Comparison of ENCODE assay signal across 8 cellular contexts in genomic region chr1:161176468-161177111, GRCh38. TPM values are rescaled to one million over a fixed set of nuclear protein-coding genes. Genes with fewer than 3 reads are reported as not detected.
DNase-seq lines count a peak whose midpoint lies in the region; ATAC-seq, FAIRE-seq and TF ChIP-seq lines count a peak whose summit lies in the region.

No MANE protein-coding gene starts in this region.

- ATAC-seq in GM19035 (IDR thresholded peaks at IDR 0.05; ENCODE audit: unreplicated experiment) = no peak
- ATAC-seq in sciatic nerve = no peak

- H3K4me1 ChIP-seq in HUES64 (ENCODE audit: insufficient read depth, low read length) (peaks cover 8% of the 10 kb centered on the region; the same call in 1 of the 2 replicates), mucosa of rectum (ENCODE audit: control insufficient read depth in 2 of 2, insufficient read depth in 2 of 2, low read length in 2 of 2) (peaks cover 10 to 13% of the 10 kb centered on the region in 2 donors)

- TF ChIP-seq CTCF in BJ (IDR thresholded peaks at IDR 0.05; ENCODE audit: insufficient read depth, low read depth, low read length) (no peak), chondrocyte (IDR thresholded peaks at IDR 0.05) (no peak)

- peaks cover 43% of the 10 kb centered on the region for H3K4me1 Mint-ChIP-seq in chondrocyte (ENCODE audit: low read depth)

- H3K27me3 ChIP-seq in BJ (ENCODE audit: control insufficient read depth, insufficient read depth, low read length) = no peaks in the 10 kb centered on the region
- no peaks in the 10 kb centered on the region for H3K27me3 ChIP-seq in HUES64 (ENCODE audit: insufficient read depth, low read length)
- H3K27me3 ChIP-seq in mucosa of rectum (ENCODE audit: control insufficient read depth in 2 of 2, insufficient read depth in 2 of 2, low read length in 2 of 2) = no peaks in the 10 kb centered on the region

- H3K36me3 Mint-ChIP-seq in chondrocyte (ENCODE audit: low read depth) = peaks cover 14% of the 10 kb centered on the region

- intact Hi-C loops in sciatic nerve (cut with DNase I) = no loop called here

- H3K9me3 Mint-ChIP-seq in chondrocyte (ENCODE audit: low read depth) = no peaks in the 10 kb centered on the region

- H3K36me3 ChIP-seq in BJ (ENCODE audit: control insufficient read depth, insufficient read depth, low read length) (peaks cover 11% of the 10 kb centered on the region), HUES64 (ENCODE audit: insufficient read depth, low read length) (peaks cover 38% of the 10 kb centered on the region), mucosa of rectum (ENCODE audit: control insufficient read depth in 2 of 2, insufficient read depth in 2 of 2, low read length in 2 of 2) (peaks cover 13 to 26% of the 10 kb centered on the region in 2 donors)

- no peak for FAIRE-seq in RCC 7860 (lab: Jason Lieb, UNC)

- peak overlapping the region; percentile 86 for H3K9ac ChIP-seq in HUES64 (ENCODE audit: low read depth, low read length)
- H3K9ac ChIP-seq in mucosa of rectum (ENCODE audit: low read depth in 1 of 2, low read length in 2 of 2) = peak overlapping the region; percentile 94

- H3K27me3 Mint-ChIP-seq in chondrocyte (ENCODE audit: low read depth) = no peaks in the 10 kb centered on the region

- WGBS in HUES64 = 35% methylated on average over 12 of the region's 17 CpGs

- H3K27ac ChIP-seq in HUES64 (ENCODE audit: low read depth, low read length) (no peak overlapping the region; the same call in 1 of the 2 replicates), mucosa of rectum (ENCODE audit: low read depth in 2 of 2, low read length in 2 of 2) (peak overlapping the region; percentile 80 to 91)

- CTCF ChIA-PET in BJ (lab: Yijun Ruan, JAX) = interaction anchor here (0.6 to 1.9 kb wide), 5 partner anchors 11 to 50 kb away, joined by 3 to 6 read pairs (median 3); partner anchors contain the start of genes FCER1G and PPOX

- peak overlapping the region; percentile 99 for H3K27ac Mint-ChIP-seq in chondrocyte (ENCODE audit: unreplicated experiment)

- H3K4me3 Mint-ChIP-seq in chondrocyte (ENCODE audit: unreplicated experiment) = peak overlapping the region; percentile 100

- H3K9me3 ChIP-seq in HUES64 (ENCODE audit: insufficient read depth, low read depth, low read length) = no peaks in the 10 kb centered on the region
- no peaks in the 10 kb centered on the region for H3K9me3 ChIP-seq in mucosa of rectum (ENCODE audit: control insufficient read depth in 2 of 2, low read length in 2 of 2)

- no peak for DNase-seq in BJ (ENCODE audit: low read depth)
- peak; percentile 18 for DNase-seq in chondrocyte (ENCODE audit: low spot score)
- no peak for DNase-seq in mucosa of gallbladder (ENCODE audit: low spot score)
- DNase-seq in RCC 7860 (ENCODE audit: low spot score) = no peak
- no peak for DNase-seq in sciatic nerve (ENCODE audit: low spot score)

- POLR2A ChIA-PET in BJ (lab: Charles Lee) = no interaction called here

- H3K4me3 ChIP-seq in BJ (ENCODE audit: low read depth, low read length) (peak overlapping the region; percentile 95), HUES64 (ENCODE audit: low read length) (peak overlapping the region; percentile 87), mucosa of rectum (ENCODE audit: low read length in 2 of 2) (peak overlapping the region; percentile 92 to 98)

RNA-seq across cellular contexts. Expression of gene B4GALT3, which starts 0.7 kb away (rescaled TPM):
- polyA plus RNA-seq in BJ (2011; rRNA removed) = 24.7 and 39.0 TPM in 2 replicates
- 14.4 and 18.5 TPM in 2 replicates for polyA minus RNA-seq in BJ (2011; rRNA and poly(A)+ RNA removed)
- 27.8 TPM for polyA plus RNA-seq in HUES64 (2013, experiment 1 of 2)
- 29.9 TPM for polyA plus RNA-seq in HUES64 (2013, experiment 2 of 2)
- 22.4 to 23.7 TPM (median 23.0 TPM) in 3 replicates for total RNA-seq in chondrocyte
- total RNA-seq in mucosa of gallbladder = 36.4 TPM
- total RNA-seq in sciatic nerve = 21.0 TPM

RNA-seq across cellular contexts. Expression of gene PPOX, which starts 10.4 kb away (rescaled TPM):
- polyA plus RNA-seq in BJ (2011; rRNA removed) = 17.6 and 29.7 TPM in 2 replicates
- polyA minus RNA-seq in BJ (2011; rRNA and poly(A)+ RNA removed) = 6.2 and 11.4 TPM in 2 replicates
- polyA plus RNA-seq in HUES64 (2013, experiment 1 of 2) = 19.4 TPM
- polyA plus RNA-seq in HUES64 (2013, experiment 2 of 2) = 22.3 TPM
- 21.6 to 38.8 TPM (median 25.6 TPM) in 3 replicates for total RNA-seq in chondrocyte
- total RNA-seq in mucosa of gallbladder = 25.6 TPM
- 25.0 TPM for total RNA-seq in sciatic nerve

RNA-seq across cellular contexts. Expression of gene USP21, which starts 17.3 kb away (rescaled TPM):
- polyA plus RNA-seq in BJ (2011; rRNA removed) = 13.5 and 19.3 TPM in 2 replicates
- 9.7 and 14.4 TPM in 2 replicates for polyA minus RNA-seq in BJ (2011; rRNA and poly(A)+ RNA removed)
- polyA plus RNA-seq in HUES64 (2013, experiment 1 of 2) = 19.9 TPM
- polyA plus RNA-seq in HUES64 (2013, experiment 2 of 2) = 20.2 TPM
- total RNA-seq in chondrocyte (15.7 to 24.8 TPM (median 16.0 TPM) in 3 replicates), mucosa of gallbladder (42.4 TPM), sciatic nerve (23.5 TPM)

RNA-seq across cellular contexts. Expression of gene ADAMTS4, which starts 22.3 kb away (rescaled TPM):
- polyA plus RNA-seq in BJ (2011; rRNA removed) = 0.99 and 1.3 TPM in 2 replicates
- polyA minus RNA-seq in BJ (2011; rRNA and poly(A)+ RNA removed) = 4.1 and 4.2 TPM in 2 replicates
- 2.0 TPM for polyA plus RNA-seq in HUES64 (2013, experiment 1 of 2)
- 2.6 TPM for polyA plus RNA-seq in HUES64 (2013, experiment 2 of 2)
- 1.5 to 2.8 TPM (median 2.2 TPM) in 3 replicates for total RNA-seq in chondrocyte
- total RNA-seq in mucosa of gallbladder = 7.3 TPM
- total RNA-seq in sciatic nerve = 75.9 TPM

RNA-seq across cellular contexts. Expression of gene UFC1, which starts 22.8 kb away (rescaled TPM):
- 89.4 and 134 TPM in 2 replicates for polyA plus RNA-seq in BJ (2011; rRNA removed)
- 36.8 and 58.6 TPM in 2 replicates for polyA minus RNA-seq in BJ (2011; rRNA and poly(A)+ RNA removed)
- polyA plus RNA-seq in HUES64 (2013, experiment 1 of 2) = 82.8 TPM
- 81.9 TPM for polyA plus RNA-seq in HUES64 (2013, experiment 2 of 2)
- total RNA-seq in chondrocyte = 84.2 to 95.6 TPM (median 89.4 TPM) in 3 replicates
- 114 TPM for total RNA-seq in mucosa of gallbladder
- total RNA-seq in sciatic nerve = 70.4 TPM
